In genomic region chr13:76885203-76886004, GRCh38 we compare ENCODE assay signal across 8 cellular contexts. TPM values are rescaled to one million over a fixed set of nuclear protein-coding genes. Genes with fewer than 3 reads are reported as not detected.
DNase-seq lines count a peak whose midpoint lies in the region; ATAC-seq and TF ChIP-seq lines count a peak whose summit lies in the region.

No MANE protein-coding gene starts in this region.

- TF ChIP-seq CTCF in DND-41 (IDR thresholded peaks at IDR 0.05; ENCODE audit: borderline replicate concordance, extremely low read depth, low read length, poor library complexity, severe bottlenecking) (no peak), heart right ventricle (IDR thresholded peaks at IDR 0.05) (peak; percentile 10 to 65 (median 41)), prostate gland (IDR thresholded peaks at IDR 0.05) (peak in 1 of 4 experiments; percentile 27)

- peak overlapping the region; percentile 88 for H3K4me2 ChIP-seq in DND-41 (ENCODE audit: insufficient read depth, low read length)

- WGBS in HUES64: 1% methylated on average over 94 of the region's 94 CpGs
- WGBS in heart right ventricle, 2 donors: 0 to 1% methylated on average over 92 to 94 of the region's 94 CpGs
- WGBS in prostate gland: 0% methylated on average over 20 of the region's 94 CpGs

- H3K9ac ChIP-seq in DND-41 (ENCODE audit: low read depth, low read length): peak overlapping the region; percentile 54
- H3K9ac ChIP-seq in HUES64 (ENCODE audit: low read depth, low read length): peak overlapping the region; percentile 41
- peak overlapping the region; percentile 88 for H3K9ac ChIP-seq in adipocyte (ENCODE audit: low read length)

- no peak overlapping the region for H3K27ac ChIP-seq in DND-41 (ENCODE audit: low read length)
- H3K27ac ChIP-seq in HUES64 (ENCODE audit: low read depth, low read length): no peak overlapping the region
- peak overlapping the region; percentile 88 to 97 (median 94) for H3K27ac ChIP-seq in heart right ventricle
- H3K27ac ChIP-seq in prostate gland: peak overlapping the region; percentile 69 to 74

- H3K36me3 ChIP-seq in DND-41 (ENCODE audit: insufficient read depth, low read length): no peaks in the 10 kb centered on the region
- no peaks in the 10 kb centered on the region for H3K36me3 ChIP-seq in HUES64 (ENCODE audit: insufficient read depth, low read length)
- H3K36me3 ChIP-seq in adipocyte (ENCODE audit: control insufficient read depth, insufficient read depth, low read length, severe bottlenecking): no peaks in the 10 kb centered on the region
- H3K36me3 ChIP-seq in heart right ventricle: no peaks in the 10 kb centered on the region
- H3K36me3 ChIP-seq in prostate gland: no peaks in the 10 kb centered on the region

- peaks cover 16% of the 10 kb centered on the region for H3K27me3 ChIP-seq in DND-41 (ENCODE audit: insufficient read depth, low read length, poor library complexity)
- peaks cover 72% of the 10 kb centered on the region for H3K27me3 ChIP-seq in HUES64 (ENCODE audit: insufficient read depth, low read length)
- H3K27me3 ChIP-seq in adipocyte (replicated peaks; ENCODE audit: control insufficient read depth, insufficient read depth, low read length): no peaks in the 10 kb centered on the region
- H3K27me3 ChIP-seq in heart right ventricle: no peaks in the 10 kb centered on the region
- peaks cover 3% of the 10 kb centered on the region for H3K27me3 ChIP-seq in prostate gland (replicated peaks; ENCODE audit: insufficient read depth)

- no peaks in the 10 kb centered on the region for H3K9me3 ChIP-seq in DND-41 (ENCODE audit: insufficient read depth, low read length, severe bottlenecking)
- no peaks in the 10 kb centered on the region for H3K9me3 ChIP-seq in HUES64 (ENCODE audit: insufficient read depth, low read depth, low read length)
- no peaks in the 10 kb centered on the region for H3K9me3 ChIP-seq in adipocyte (ENCODE audit: control insufficient read depth, low read length)
- no peaks in the 10 kb centered on the region for H3K9me3 ChIP-seq in heart right ventricle
- H3K9me3 ChIP-seq in prostate gland: no peaks in the 10 kb centered on the region

- intact Hi-C loops in heart right ventricle (cut with DNase I): loop anchor here in 8 of 10 donors (2.0 to 10.0 kb wide), 6 partner anchors 61 to 411 kb away; no protein-coding TSS in a partner anchor
- intact Hi-C loops in prostate gland (cut with DNase I): loop anchor here (5.0 kb wide), 1 partner anchor 218 kb away; no protein-coding TSS in a partner anchor

- ATAC-seq in DND-41 (ENCODE audit: insufficient read depth, low read depth) (peak; percentile 40), GM21447 (IDR thresholded peaks at IDR 0.05; ENCODE audit: unreplicated experiment) (peak; percentile 49), heart right ventricle (peak; percentile 29 to 70 (median 55))

- H3K79me2 ChIP-seq in DND-41 (ENCODE audit: insufficient read depth, low read length): no peaks in the 10 kb centered on the region

- H3K4me3 ChIP-seq in DND-41 (ENCODE audit: low read depth in 1 of 2, low read length in 2 of 2) (peak overlapping the region; percentile 31 to 64; a peak in 3 of 4 replicates), HUES64 (ENCODE audit: low read length) (peak overlapping the region; percentile 56), adipocyte (ENCODE audit: low read length) (peak overlapping the region; percentile 87), heart right ventricle (peak overlapping the region; percentile 61 to 90 (median 84)), prostate gland (peak overlapping the region; percentile 53 to 54)

- H2AFZ ChIP-seq in DND-41 (ENCODE audit: low read depth, low read length): peak overlapping the region; percentile 70

- H4K20me1 ChIP-seq in DND-41 (ENCODE audit: insufficient read depth, low read length): no peaks in the 10 kb centered on the region

- TF ChIP-seq POLR2A in prostate gland (IDR thresholded peaks at IDR 0.05): no peak

- DNase-seq in DND-41: peak; percentile 24
- DNase-seq in SKM-1 (lab: John Stamatoyannopoulos, UW; ENCODE audit: unreplicated experiment): peak; percentile 55
- peak; percentile 84 for DNase-seq in adipocyte (ENCODE audit: low read depth)
- DNase-seq in heart right ventricle: peak; percentile 71 to 82
- peak; percentile 65 for DNase-seq in prostate gland (ENCODE audit: low spot score)
- DNase-seq in NK-92 treated with Interleukin-12 subunit alpha and Interleukin-12 subunit beta, amount 100 ng/mL, for 24 hours (lab: John Stamatoyannopoulos, UW): no peak

- peaks cover 11% of the 10 kb centered on the region for H3K4me1 ChIP-seq in DND-41 (ENCODE audit: insufficient read depth, low read length)
- H3K4me1 ChIP-seq in HUES64 (ENCODE audit: insufficient read depth, low read length): no peaks in the 10 kb centered on the region
- H3K4me1 ChIP-seq in adipocyte (ENCODE audit: control insufficient read depth, insufficient read depth, low read length): peaks cover 45% of the 10 kb centered on the region
- H3K4me1 ChIP-seq in heart right ventricle: peaks cover 0 to 55% (median 21%) of the 10 kb centered on the region in 9 donors
- no peaks in the 10 kb centered on the region for H3K4me1 ChIP-seq in prostate gland (replicated peaks)

RNA-seq across cellular contexts. Expression of gene KCTD12, which starts 0.8 kb away (rescaled TPM):
- 4.3 TPM for polyA plus RNA-seq in HUES64 (2013, experiment 1 of 2)
- 4.4 TPM for polyA plus RNA-seq in HUES64 (2013, experiment 2 of 2)
- total RNA-seq in heart right ventricle: 10 to 100 TPM; 21.0 to 56.5 (median 32.5) TPM
- polyA plus RNA-seq in heart right ventricle: 10 to 100 TPM; 12.4 to 15.5 TPM
- 100 to 1,000 TPM in 1 of 2 donors, 10 to 100 TPM in 1; 21.5 to 111 TPM for total RNA-seq in prostate gland

Comparison
In these comparisons a context has a peak if more than half of its experiments do, and no peak if none do; other contexts are left out.
1. H3K27ac ChIP-seq: peak in heart right ventricle (10 of 10) and prostate gland (2 of 2); none in DND-41 (single experiment) and HUES64 (single experiment).
2. Peak in every context shown above with its lines, with median percentiles within 50 percentile points of each other: ATAC-seq, H3K4me3 ChIP-seq and H3K9ac ChIP-seq.